In genomic region chr17:75978938-75979704, GRCh38 we compare ENCODE assay signal across 8 cellular contexts. TPM values are rescaled to one million over a fixed set of nuclear protein-coding genes. Genes with fewer than 3 reads are reported as not detected.
DNase-seq lines count a peak whose midpoint lies in the region; ATAC-seq and TF ChIP-seq lines count a peak whose summit lies in the region.

Gene ACOX1, minus strand, starts transcription at chr17:75979166. Its CDS starts 93 bp downstream, at chr17:75979073.
Gene TEN1, plus strand, starts transcription at chr17:75979240. Its CDS starts 6,953 bp downstream, at chr17:75986193.

- H3K9me3 Mint-ChIP-seq in natural killer cell treated with Interleukin-12 subunit alpha and Interleukin-12 subunit beta and Interleukin-15 and Interleukin-18, amount 100 ng/mL, for 72 hours, result no peaks in the 10 kb centered on the region

- H3K27me3 Mint-ChIP-seq in natural killer cell treated with Interleukin-12 subunit alpha and Interleukin-12 subunit beta and Interleukin-15 and Interleukin-18, amount 100 ng/mL, for 72 hours, result no peaks in the 10 kb centered on the region

- ATAC-seq in natural killer cell treated with Interleukin-12 subunit alpha and Interleukin-12 subunit beta and Interleukin-15 and Interleukin-18, amount 100 ng/mL, for 72 hours, result peak; percentile 98
- ATAC-seq in stimulated activated naive CD8-positive, alpha-beta T cell treated with anti-CD3 and anti-CD28 coated beads, Interleukin-15, Interleukin-2, amounts not matched to agents 100 U/mL and 50 U/mL, for 24 hours, result peak; percentile 99

- no peaks in the 10 kb centered on the region for H3K9me3 ChIP-seq in Loucy (ENCODE audit: insufficient read depth, low read depth, low read length)

- peak; percentile 77 for TF ChIP-seq POLR2A in Raji (IDR thresholded peaks at IDR 0.05; ENCODE audit: insufficient read depth, low read depth, low read length)

- peak; percentile 98 for DNase-seq in ELF-1 (ENCODE audit: low read depth, low spot score)
- DNase-seq in H4 (ENCODE audit: low spot score), result peak; percentile 98
- peak; percentile 93 for DNase-seq in activated T-helper 9 cell treated with anti-CD3 and anti-CD28 coated beads, Interleukin-2, amount 50 U/mL, for 16 hours (ENCODE audit: low read depth)
- peak; percentile 95 for DNase-seq in fibroblast of peridontal ligament (ENCODE audit: extremely low read depth)
- DNase-seq in natural killer cell treated with Interleukin-12 subunit alpha and Interleukin-12 subunit beta and Interleukin-15 and Interleukin-18, amount 100 ng/mL, for 72 hours (ENCODE audit: low spot score), result peak; percentile 98
- peak; percentile 97 for DNase-seq in stimulated activated naive CD8-positive, alpha-beta T cell treated with anti-CD3 and anti-CD28 coated beads, Interleukin-15, Interleukin-2, amounts not matched to agents 100 U/mL and 50 U/mL, for 24 hours

- peaks cover 71% of the 10 kb centered on the region for H3K79me2 ChIP-seq in Loucy (ENCODE audit: insufficient read depth, low read length)

- H3K9ac ChIP-seq in Loucy (ENCODE audit: low read depth, low read length, poor library complexity, severe bottlenecking), result peak within 1 kb of the TSS; percentile 94

- no peaks in the 10 kb centered on the region for H3K27me3 ChIP-seq in Loucy (ENCODE audit: insufficient read depth, low read length, poor library complexity, severe bottlenecking)

- H3K27ac Mint-ChIP-seq in natural killer cell treated with Interleukin-12 subunit alpha and Interleukin-12 subunit beta and Interleukin-15 and Interleukin-18, amount 100 ng/mL, for 72 hours, result peak within 1 kb of the TSS; percentile 93 to 100

- H3K36me3 Mint-ChIP-seq in natural killer cell treated with Interleukin-12 subunit alpha and Interleukin-12 subunit beta and Interleukin-15 and Interleukin-18, amount 100 ng/mL, for 72 hours, result no peaks in the 10 kb centered on the region

- H4K20me1 ChIP-seq in Loucy (ENCODE audit: insufficient read depth, low read length, poor library complexity, severe bottlenecking), result peaks cover 6% of the 10 kb centered on the region

- H2AFZ ChIP-seq in Loucy (ENCODE audit: low read length), result peak within 1 kb of the TSS; percentile 86

- H3K4me1 Mint-ChIP-seq in natural killer cell treated with Interleukin-12 subunit alpha and Interleukin-12 subunit beta and Interleukin-15 and Interleukin-18, amount 100 ng/mL, for 72 hours (ENCODE audit: low read depth in 2 of 2), result peaks cover 23 to 38% of the 10 kb centered on the region in 2 donors

- peak within 1 kb of the TSS; percentile 94 for H3K4me3 Mint-ChIP-seq in natural killer cell treated with Interleukin-12 subunit alpha and Interleukin-12 subunit beta and Interleukin-15 and Interleukin-18, amount 100 ng/mL, for 72 hours

- peak within 1 kb of the TSS; percentile 81 for H3K4me3 ChIP-seq in Loucy (ENCODE audit: low read length, poor library complexity, severe bottlenecking)

- peaks cover 61% of the 10 kb centered on the region for H3K4me1 ChIP-seq in Loucy (ENCODE audit: insufficient read depth, low read length, poor library complexity, severe bottlenecking)

- peak; percentile 35 for TF ChIP-seq CTCF in Loucy (conservative IDR thresholded peaks at IDR 0.05; ENCODE audit: low read length)

- H3K36me3 ChIP-seq in Loucy (ENCODE audit: insufficient read depth, low read length), result no peaks in the 10 kb centered on the region

- peak within 1 kb of the TSS; percentile 84 for H3K4me2 ChIP-seq in Loucy (ENCODE audit: low read depth, low read length, poor library complexity, severe bottlenecking)

- H3F3A ChIP-seq in Loucy (ENCODE audit: low read depth), result no peaks in the 10 kb centered on the region; the same call in 1 of the 2 replicates

- no peaks in the 10 kb centered on the region for H3K9me2 ChIP-seq in Loucy (replicated peaks; ENCODE audit: low read depth, low read length)

RNA-seq across cellular contexts. Expression of gene ACOX1, which starts in this region (rescaled TPM):
- total RNA-seq in H4 (2014; rRNA removed; shearing (Covaris generic)), result 30.0 and 31.5 TPM in 2 replicates
- 10 to 100 TPM; 36.8 to 44.6 TPM for total RNA-seq in natural killer cell treated with Interleukin-12 subunit alpha and Interleukin-12 subunit beta and Interleukin-15 and Interleukin-18, amount 100 ng/mL, for 72 hours

RNA-seq across cellular contexts. Expression of gene TEN1, which starts in this region (rescaled TPM):
- 18.1 and 28.2 TPM in 2 replicates for total RNA-seq in H4 (2014; rRNA removed; shearing (Covaris generic))
- total RNA-seq in natural killer cell treated with Interleukin-12 subunit alpha and Interleukin-12 subunit beta and Interleukin-15 and Interleukin-18, amount 100 ng/mL, for 72 hours, result 10 to 100 TPM; 16.5 to 19.1 TPM

Comparison
In these comparisons a context has a peak if more than half of its experiments do, and no peak if none do; other contexts are left out.
1. Peak in every context shown above with its lines: DNase-seq, ATAC-seq and H3K4me3 ChIP-seq.